ENCODE assay signal across 26 cellular contexts in genomic region chr3:158140396-158140795, GRCh38. TPM values are rescaled to one million over a fixed set of nuclear protein-coding genes. Genes with fewer than 3 reads are reported as not detected.
"Had no signal": no experiment of that assay in that cellular context is flagged by ENCODE, and none has a peak within 500 bp of the region (broad histone marks: within the 10 kb centered on the region; RNA-seq: fewer than 3 reads in every experiment).

No MANE protein-coding gene starts in this region.

- DNase-seq: activated CD4-positive, alpha-beta memory T cell treated with anti-CD3 and anti-CD28 coated beads for 36 hours; activated CD4-positive, alpha-beta T cell treated with anti-CD3 and anti-CD28 coated beads, Interleukin-2, amount 10 ng/mL, durations not matched to agents 7 days and 5 days; activated CD4-positive, CD25-positive, alpha-beta regulatory T cell; activated CD8-positive, alpha-beta memory T cell treated with anti-CD3 and anti-CD28 coated beads for 24 hours; activated gamma-delta T cell; activated naive CD4-positive, alpha-beta T cell treated with anti-CD3 and anti-CD28 coated beads for 36 hours; activated T-cell treated with anti-CD3 and anti-CD28 coated beads, Interleukin-2, amount 50 U/mL, for 48 hours; amygdala; Kasumi-1; KBM-7; NCI-H1092 treated with DMSO at 0.1 percent for 48 hours; NCI-H1417 treated with DMSO at 0.1 percent for 48 hours; NCI-H1694; NCI-H2029 treated with DMSO at 0.1 percent for 48 hours; NCI-H345; NCI-H510A; NCI-H526 treated with DMSO at 0.1 percent for 48 hours; NCI-H82; RPMI8226; T-helper 17 cell; T-helper 9 cell had no signal

- H3K27me3 ChIP-seq: breast epithelium, SJSA1 had no signal

- ATAC-seq: activated T-helper 17 cell treated with anti-CD3 and anti-CD28 coated beads, Interleukin-2, amount 50 U/mL, for 72 hours; Panc1; Right ventricle myocardium inferior; T-helper 17 cell had no signal

- H3K36me3 ChIP-seq: breast epithelium, SJSA1 had no signal

- H3K4me3 ChIP-seq: breast epithelium, SJSA1 had no signal

- H3K9me3 ChIP-seq: breast epithelium, SJSA1 had no signal

- H3K4me1 ChIP-seq: breast epithelium, SJSA1 had no signal

- H3K27ac ChIP-seq: breast epithelium, SJSA1 had no signal

RNA-seq across cellular contexts. Expression of gene SHOX2, which starts 34.2 kb away (rescaled TPM):
- total RNA-seq: activated CD4-positive, alpha-beta memory T cell treated with anti-CD3 and anti-CD28 coated beads for 36 hours; activated CD4-positive, alpha-beta T cell treated with anti-CD3 and anti-CD28 coated beads, Interleukin-2, amount 10 ng/mL, durations not matched to agents 7 days and 5 days; activated naive CD4-positive, alpha-beta T cell treated with anti-CD3 and anti-CD28 coated beads for 36 hours; activated T-helper 17 cell treated with anti-CD3 and anti-CD28 coated beads, Interleukin-2, amount 50 U/mL, for 72 hours; T-helper 17 cell had no signal
